ENCODE assay signal across 9 cellular contexts in genomic region chr3:48845170-48845569, GRCh38. TPM values are rescaled to one million over a fixed set of nuclear protein-coding genes. Genes with fewer than 3 reads are reported as not detected.
DNase-seq lines count a peak whose midpoint lies in the region; ATAC-seq, FAIRE-seq and TF ChIP-seq lines count a peak whose summit lies in the region.
"Had no signal": no experiment of that assay in that cellular context is flagged by ENCODE, and none has a peak within 500 bp of the region (broad histone marks: within the 10 kb centered on the region; RNA-seq: fewer than 3 reads in every experiment).

No MANE protein-coding gene starts in this region.

- H3K4me1 Mint-ChIP-seq in astrocyte (ENCODE audit: low read depth, unreplicated experiment) (peaks cover 2% of the 10 kb centered on the region), naive B cell (peaks cover 11 to 30% (median 24%) of the 10 kb centered on the region in 3 donors)

- peak overlapping the region; percentile 51 for H3K4me3 Mint-ChIP-seq in astrocyte (ENCODE audit: unreplicated experiment)
- H3K4me3 Mint-ChIP-seq in naive B cell, result peak overlapping the region in 5 of 8 donors; percentile 16 to 92 (median 64)

- peak overlapping the region in 9 of 11 experiments; percentile 19 to 95 (median 91); a peak in 7 of 22 replicates for H3K4me2 ChIP-seq in BLaER1 treated with 17β-estradiol and CSF1 and Interleukin-3, amounts not matched to agents 10 nM and 100 nM
- H3K4me2 ChIP-seq in astrocyte (ENCODE audit: low read length), result peak overlapping the region; percentile 83

- no peaks in the 10 kb centered on the region for H3K27me3 Mint-ChIP-seq in astrocyte (ENCODE audit: low read depth, unreplicated experiment)
- no peaks in the 10 kb centered on the region for H3K27me3 Mint-ChIP-seq in naive B cell

- FAIRE-seq in GM12892 (lab: Jason Lieb, UNC) (peak; percentile 44), astrocyte (lab: Jason Lieb, UNC) (peak; percentile 17)

- H4K20me1 ChIP-seq in BLaER1 treated with 17β-estradiol and CSF1 and Interleukin-3, amounts not matched to agents 10 nM and 100 nM, result peaks cover 0 to 13% (median 4%) of the 10 kb centered on the region in 11 experiments; a peak in 10 of 22 replicates
- peaks cover 21% of the 10 kb centered on the region for H4K20me1 ChIP-seq in astrocyte (ENCODE audit: insufficient read depth, low read length)

- no peak overlapping the region for H3K27ac Mint-ChIP-seq in astrocyte (ENCODE audit: unreplicated experiment)
- no peak overlapping the region for H3K27ac Mint-ChIP-seq in naive B cell

- peak overlapping the region in 1 of 11 experiments; percentile 30; a peak in 1 of 22 replicates for H3K9ac ChIP-seq in BLaER1 treated with 17β-estradiol and CSF1 and Interleukin-3, amounts not matched to agents 10 nM and 100 nM
- H3K9ac ChIP-seq in astrocyte (ENCODE audit: low read length), result peak overlapping the region; percentile 12

- intact Hi-C loops in head of caudate nucleus (cut with DNase I), result no loop called here

- H3K9me3 Mint-ChIP-seq in astrocyte (ENCODE audit: unreplicated experiment) (no peaks in the 10 kb centered on the region), naive B cell (no peaks in the 10 kb centered on the region)

- H3K4me1 ChIP-seq in BLaER1 treated with 17β-estradiol and CSF1 and Interleukin-3, amounts not matched to agents 10 nM and 100 nM, result peaks cover 14 to 25% (median 19%) of the 10 kb centered on the region in 10 experiments; a peak in 19 of 20 replicates
- H3K4me1 ChIP-seq in astrocyte (ENCODE audit: insufficient read depth, low read length), result peaks cover 7% of the 10 kb centered on the region

- H2AFZ ChIP-seq in astrocyte (ENCODE audit: low read depth, low read length), result no peak overlapping the region

- ATAC-seq in naive B cell (ENCODE audit: low read depth in 2 of 2) (no peak), HG03045 (IDR thresholded peaks at IDR 0.05; ENCODE audit: unreplicated experiment) (no peak)

- H3K79me2 ChIP-seq in astrocyte (ENCODE audit: insufficient read depth, low read length), result peaks cover 36% of the 10 kb centered on the region

- peaks cover 0 to 27% (median 21%) of the 10 kb centered on the region in 11 experiments; a peak in 15 of 22 replicates for H3K27me3 ChIP-seq in BLaER1 treated with 17β-estradiol and CSF1 and Interleukin-3, amounts not matched to agents 10 nM and 100 nM
- H3K27me3 ChIP-seq in astrocyte (ENCODE audit: insufficient read depth, low read length), result no peaks in the 10 kb centered on the region

- H3K36me3 ChIP-seq in BLaER1 treated with 17β-estradiol and CSF1 and Interleukin-3, amounts not matched to agents 10 nM and 100 nM, result peaks cover 0 to 8% (median 0%) of the 10 kb centered on the region in 11 experiments; a peak in 1 of 22 replicates
- no peaks in the 10 kb centered on the region for H3K36me3 ChIP-seq in astrocyte (ENCODE audit: insufficient read depth, low read length)

- no peak overlapping the region for H3K27ac ChIP-seq in BLaER1 treated with 17β-estradiol and CSF1 and Interleukin-3, amounts not matched to agents 10 nM and 100 nM
- no peak overlapping the region for H3K27ac ChIP-seq in astrocyte (ENCODE audit: low read depth, low read length)

- no peaks in the 10 kb centered on the region for H3K9me3 ChIP-seq in BLaER1 treated with 17β-estradiol and CSF1 and Interleukin-3, amounts not matched to agents 10 nM and 100 nM (replicated peaks in 1 of 11)
- no peaks in the 10 kb centered on the region for H3K9me3 ChIP-seq in astrocyte (ENCODE audit: insufficient read depth, low read depth, low read length)

- DNase-seq in GM12892 (ENCODE audit: insufficient read length) (no peak), astrocyte (ENCODE audit: low read depth) (peak; percentile 24), naive B cell (no peak), NCI-H2107 (lab: John Stamatoyannopoulos, UW) (no peak), head of caudate nucleus (no peak)
- DNase-seq: NCI-H1092 treated with DMSO at 0.1 percent for 48 hours; stimulated activated CD4-positive, alpha-beta T cell treated with anti-CD3 and anti-CD28 coated beads, Interleukin-4, amount 100 ng/mL, for 24 hours had no signal

- no peak overlapping the region for H3K4me3 ChIP-seq in BLaER1 treated with 17β-estradiol and CSF1 and Interleukin-3, amounts not matched to agents 10 nM and 100 nM
- no peak overlapping the region for H3K4me3 ChIP-seq in astrocyte (ENCODE audit: insufficient read depth, low read depth, low read length)

- no peak for TF ChIP-seq POLR2A in GM12892 (IDR thresholded peaks at IDR 0.05; ENCODE audit: low read depth, low read length)

- TF ChIP-seq CTCF in astrocyte (IDR thresholded peaks at IDR 0.05; ENCODE audit: insufficient read depth, low read depth, low read length), result no peak

- H3K36me3 Mint-ChIP-seq in astrocyte (ENCODE audit: low read depth, unreplicated experiment) (peaks cover 11% of the 10 kb centered on the region), naive B cell (no peaks in the 10 kb centered on the region)

RNA-seq across cellular contexts. Expression of gene PRKAR2A, which starts 2.5 kb away (rescaled TPM):
- 10.3 TPM for polyA plus RNA-seq in GM12892 (2012; ENCODE audit: missing spikeins)
- total RNA-seq in astrocyte, result 52.5 and 55.5 TPM in 2 replicates
- 10 to 100 TPM in 1 of 6 donors, 1 to 10 TPM in 5; 6.8 to 11.3 (median 9.2) TPM for polyA plus RNA-seq in naive B cell (ENCODE audit: low read depth in 6 of 6)

RNA-seq across cellular contexts. Expression of gene SLC25A20, which starts 53.5 kb away (rescaled TPM):
- 14.0 TPM for polyA plus RNA-seq in GM12892 (2012; ENCODE audit: missing spikeins)
- total RNA-seq in astrocyte, result 25.0 and 27.3 TPM in 2 replicates
- 10 to 100 TPM in 4 of 6 donors, 1 to 10 TPM in 2; 7.0 to 37.1 (median 11.6) TPM for polyA plus RNA-seq in naive B cell (ENCODE audit: low read depth in 6 of 6)
